Comparison of ENCODE assay signal across 8 cellular contexts in genomic region chr20:35619196-35620095, GRCh38. TPM values are rescaled to one million over a fixed set of nuclear protein-coding genes. Genes with fewer than 3 reads are reported as not detected.
A peak's percentile ranks its signal among the peaks of the same experiment; 100 is the strongest.
DNase-seq lines count a peak whose midpoint lies in the region; ATAC-seq and TF ChIP-seq lines count a peak whose summit lies in the region.

No MANE protein-coding gene starts in this region.

- intact Hi-C loops in mammary epithelial cell (cut with micrococcal nuclease) = loop anchor here (1.0 to 5.0 kb wide), 5 partner anchors 51 to 333 kb away; partner anchors contain the start of genes NFS1, ROMO1 and SCAND1

- CTCF ChIA-PET in mammary epithelial cell (lab: Charles Lee; ENCODE audit: low non-redundant PET) = interaction anchor here (0.5 kb wide), 1 partner anchor 33 kb away, joined by 3 read pairs; no protein-coding TSS in a partner anchor

- ATAC-seq in HG02678 (IDR thresholded peaks at IDR 0.05; ENCODE audit: unreplicated experiment) = peak; percentile 44
- no peak for ATAC-seq in GM18519 (IDR thresholded peaks at IDR 0.05; ENCODE audit: low FRiP score, unreplicated experiment)

- no peaks in the 10 kb centered on the region for H3K79me2 ChIP-seq in mammary epithelial cell (ENCODE audit: insufficient read depth, low read length)

- H4K20me1 ChIP-seq in mammary epithelial cell (ENCODE audit: insufficient read depth, low read length) = no peaks in the 10 kb centered on the region

- WGBS in mammary epithelial cell (ENCODE audit: low coverage, missing lambda C conversion rate) = 15% methylated on average over 22 of the region's 49 CpGs

- H3K36me3 ChIP-seq in mammary epithelial cell (ENCODE audit: insufficient read depth, low read length) = no peaks in the 10 kb centered on the region
- H3K36me3 ChIP-seq in kidney epithelial cell (ENCODE audit: control insufficient read depth, insufficient read depth, low read length) = peaks cover 1% of the 10 kb centered on the region

- no peaks in the 10 kb centered on the region for H3K27me3 ChIP-seq in mammary epithelial cell (ENCODE audit: insufficient read depth, low read length)
- no peaks in the 10 kb centered on the region for H3K27me3 ChIP-seq in kidney epithelial cell (ENCODE audit: control insufficient read depth, insufficient read depth, low read length)

- peak; percentile 76 for TF ChIP-seq CTCF in VCaP (conservative IDR thresholded peaks at IDR 0.05)
- peak; percentile 33 to 46 for TF ChIP-seq CTCF in mammary epithelial cell (conservative IDR thresholded peaks at IDR 0.05 in 1 of 2, IDR thresholded peaks at IDR 0.05 in 1 of 2; ENCODE audit: extremely low read depth in 1 of 2, insufficient read depth in 1 of 2, low read depth in 1 of 2, low read length in 2 of 2)
- TF ChIP-seq CTCF in kidney epithelial cell (IDR thresholded peaks at IDR 0.05; ENCODE audit: insufficient read depth, low read length, poor library complexity, severe bottlenecking) = peak; percentile 65

- DNase-seq in GM04504 (ENCODE audit: low read depth) = peak; percentile 45
- peak; percentile 27 for DNase-seq in NCI-H2107 (lab: John Stamatoyannopoulos, UW)
- DNase-seq in mammary epithelial cell = peak; percentile 78
- peak; percentile 58 for DNase-seq in kidney epithelial cell (ENCODE audit: low read depth)
- peak; percentile 31 to 65 for DNase-seq in stimulated activated CD4-positive, alpha-beta T cell treated with anti-CD3 and anti-CD28 coated beads, Interleukin-1b, Interleukin-23, amount 100 ng/mL, for 1 hour (ENCODE audit: low read depth in 2 of 2)

- peaks cover 33% of the 10 kb centered on the region for H3K4me1 ChIP-seq in mammary epithelial cell (ENCODE audit: insufficient read depth, low read length)

- H3K4me2 ChIP-seq in mammary epithelial cell (ENCODE audit: insufficient read depth, low read depth, low read length) = peak overlapping the region; percentile 98

- peak overlapping the region; percentile 83 for H3K27ac ChIP-seq in VCaP
- H3K27ac ChIP-seq in mammary epithelial cell (ENCODE audit: insufficient read depth, low read depth, low read length) = no peak overlapping the region

- in situ Hi-C loops in mammary epithelial cell (cut with MboI; ENCODE audit: low sequenced_read_pairs in 2 of 2) = no loop called here

- no TSS peak for BruUV-seq in mammary epithelial cell (replicated peaks; lab: Mats Ljungman, UMichigan)

- H2AFZ ChIP-seq in mammary epithelial cell (ENCODE audit: low read depth, low read length) = peak overlapping the region; percentile 84

- dilution Hi-C loops in mammary epithelial cell (cut with HindIII; ENCODE audit: low sequenced_read_pairs) = no loop called here

- H3K4me3 ChIP-seq in mammary epithelial cell (replicated peaks in 1 of 3; ENCODE audit: insufficient read depth in 1 of 3, low read depth in 2 of 3, low read length in 3 of 3) = peak overlapping the region; percentile 25 to 55 (median 51)
- peak overlapping the region; percentile 48 for H3K4me3 ChIP-seq in kidney epithelial cell (ENCODE audit: low read depth, low read length)

- no peaks in the 10 kb centered on the region for H3K9me3 ChIP-seq in mammary epithelial cell (replicated peaks; ENCODE audit: insufficient read depth, low read length)

- no peak overlapping the region for H3K9ac ChIP-seq in mammary epithelial cell (ENCODE audit: insufficient read depth, low read length)

RNA-seq across cellular contexts. Expression of gene SPAG4, which starts 3.8 kb away (rescaled TPM):
- total RNA-seq in mammary epithelial cell = 1 to 10 TPM; 2.8 to 4.3 TPM
- 1.1 TPM for polyA plus RNA-seq in mammary epithelial cell
- polyA minus RNA-seq in mammary epithelial cell = not detected
- 2.6 and 7.9 TPM in 2 replicates for total RNA-seq in kidney epithelial cell

RNA-seq across cellular contexts. Expression of gene CPNE1, which starts 45.3 kb away (rescaled TPM):
- total RNA-seq in mammary epithelial cell (100 to 1,000 TPM; 110 to 157 TPM), kidney epithelial cell (109 and 158 TPM in 2 replicates)
- polyA plus RNA-seq in mammary epithelial cell = 97.7 TPM
- polyA minus RNA-seq in mammary epithelial cell = 119 TPM

RNA-seq across cellular contexts. Expression of gene RBM12, which starts 45.3 kb away (rescaled TPM):
- total RNA-seq in mammary epithelial cell (10 to 100 TPM; 62.8 to 71.2 TPM), kidney epithelial cell (35.7 and 43.2 TPM in 2 replicates)
- 91.9 TPM for polyA plus RNA-seq in mammary epithelial cell
- polyA minus RNA-seq in mammary epithelial cell = 98.2 TPM

Comparison
In these comparisons a context has a peak if more than half of its experiments do, and no peak if none do; other contexts are left out.
1. DNase-seq: peak in every context shown above with its lines; median percentile 78 in mammary epithelial cell; 58 in kidney epithelial cell; 48 in stimulated activated CD4-positive, alpha-beta T cell treated with anti-CD3 and anti-CD28 coated beads, Interleukin-1b, Interleukin-23, amount 100 ng/mL, for 1 hour; 45 in GM04504; 27 in NCI-H2107.